ENCODE assay signal across 1 cellular context in the genomic region with DNA sequence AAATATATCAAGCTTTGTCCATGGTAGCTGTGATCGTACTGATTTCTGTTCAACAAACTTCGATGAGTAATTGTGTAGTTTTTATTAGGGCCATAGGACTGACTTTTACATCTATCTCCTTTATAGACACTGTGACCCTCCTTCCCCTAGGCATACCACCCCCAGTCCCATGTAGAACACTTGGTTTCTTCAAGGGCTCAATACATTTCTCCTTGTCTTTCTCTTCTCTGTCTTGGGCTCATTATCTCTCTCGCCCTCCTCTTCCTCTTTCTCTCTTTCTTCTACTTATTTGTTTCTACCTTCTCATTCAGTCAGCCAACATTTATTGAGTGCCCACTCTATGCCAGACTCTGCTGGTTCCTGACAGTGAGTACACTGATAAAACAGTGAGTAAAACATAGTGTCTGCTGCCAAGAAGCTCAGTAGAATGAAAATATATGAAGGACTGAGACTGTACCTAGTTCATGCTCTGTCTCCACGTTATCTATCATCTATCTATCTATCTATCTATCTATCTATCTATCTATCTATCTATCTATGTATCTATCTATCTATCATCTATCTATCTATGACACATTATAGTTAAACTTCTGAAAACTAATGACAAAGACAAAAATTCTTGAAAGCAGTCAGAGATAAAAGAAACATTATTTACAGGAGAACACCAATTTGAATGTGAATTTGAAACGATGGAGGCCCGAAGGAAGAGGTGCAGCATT.
A peak's percentile ranks its signal among the peaks of the same experiment; 100 is the strongest.
TF ChIP-seq lines count a peak whose summit lies in the region.

No MANE protein-coding gene starts in this region.

TF ChIP-seq in K562, 482 proteins besides CTCF, POLR2A, EP300 and RAD21 (continued from another document and continues in another):
- TF ChIP-seq, protein P1, sequence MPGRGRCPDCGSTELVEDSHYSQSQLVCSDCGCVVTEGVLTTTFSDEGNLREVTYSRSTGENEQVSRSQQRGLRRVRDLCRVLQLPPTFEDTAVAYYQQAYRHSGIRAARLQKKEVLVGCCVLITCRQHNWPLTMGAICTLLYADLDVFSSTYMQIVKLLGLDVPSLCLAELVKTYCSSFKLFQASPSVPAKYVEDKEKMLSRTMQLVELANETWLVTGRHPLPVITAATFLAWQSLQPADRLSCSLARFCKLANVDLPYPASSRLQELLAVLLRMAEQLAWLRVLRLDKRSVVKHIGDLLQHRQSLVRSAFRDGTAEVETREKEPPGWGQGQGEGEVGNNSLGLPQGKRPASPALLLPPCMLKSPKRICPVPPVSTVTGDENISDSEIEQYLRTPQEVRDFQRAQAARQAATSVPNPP (IDR thresholded peaks at IDR 0.05; ENCODE audit: borderline replicate concordance, insufficient read depth, insufficient read length), result no peak
- TF ChIP-seq FOXP1 (CRISPR knock-in tag; IDR thresholded peaks at IDR 0.05) (no peak), LARP7 (IDR thresholded peaks at IDR 0.05) (no peak), EWSR1 (IDR thresholded peaks at IDR 0.05; ENCODE audit: borderline replicate concordance, low read depth, partially characterized antibody) (no peak), MYNN (IDR thresholded peaks at IDR 0.05) (no peak), MYNN (CRISPR knock-in tag; IDR thresholded peaks at IDR 0.05) (no peak), MXI1 (IDR thresholded peaks at IDR 0.05; ENCODE audit: low read depth, low read length) (no peak), GATA2 (CRISPR knock-in tag; IDR thresholded peaks at IDR 0.05) (peak; percentile 41; the same call in 1 of the 2 replicates), RAD51 (IDR thresholded peaks at IDR 0.05; ENCODE audit: borderline replicate concordance, low read depth) (no peak), TSC22D4 (tag; IDR thresholded peaks at IDR 0.05) (no peak), KLF13 (tag; IDR thresholded peaks at IDR 0.05; ENCODE audit: borderline replicate concordance, low read depth) (no peak), POLR2B (IDR thresholded peaks at IDR 0.05; ENCODE audit: low read depth, partially characterized antibody) (no peak), ZNF324 (CRISPR knock-in tag; IDR thresholded peaks at IDR 0.05) (no peak), ATF1 (CRISPR knock-in tag; IDR thresholded peaks at IDR 0.05) (no peak), ATF1 (tag; IDR thresholded peaks at IDR 0.05) (peak; percentile 30; the same call in 1 of the 2 replicates), RBM17 (IDR thresholded peaks at IDR 0.05; ENCODE audit: borderline replicate concordance, low read depth, low read length) (no peak), ZNF143 (CRISPR knock-in tag; IDR thresholded peaks at IDR 0.05) (no peak), ZNF121 (CRISPR knock-in tag; conservative IDR thresholded peaks at IDR 0.05) (no peak), FOXJ3 (CRISPR knock-in tag; IDR thresholded peaks at IDR 0.05) (no peak), TBP (optimal IDR thresholded peaks at IDR 0.05; ENCODE audit: low read depth, low read length) (no peak), SAFB (IDR thresholded peaks at IDR 0.05; ENCODE audit: borderline replicate concordance, low read depth, low read length) (no peak), CBFA2T2 (conservative IDR thresholded peaks at IDR 0.05) (no peak), ZNF717 (CRISPR knock-in tag; IDR thresholded peaks at IDR 0.05) (no peak)
- TF ChIP-seq, protein P2, sequence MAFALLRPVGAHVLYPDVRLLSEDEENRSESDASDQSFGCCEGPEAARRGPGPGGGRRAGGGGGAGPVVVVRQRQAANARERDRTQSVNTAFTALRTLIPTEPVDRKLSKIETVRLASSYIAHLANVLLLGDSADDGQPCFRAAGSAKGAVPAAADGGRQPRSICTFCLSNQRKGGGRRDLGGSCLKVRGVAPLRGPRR (CRISPR knock-in tag; IDR thresholded peaks at IDR 0.05), result no peak
- TF ChIP-seq, protein P3, sequence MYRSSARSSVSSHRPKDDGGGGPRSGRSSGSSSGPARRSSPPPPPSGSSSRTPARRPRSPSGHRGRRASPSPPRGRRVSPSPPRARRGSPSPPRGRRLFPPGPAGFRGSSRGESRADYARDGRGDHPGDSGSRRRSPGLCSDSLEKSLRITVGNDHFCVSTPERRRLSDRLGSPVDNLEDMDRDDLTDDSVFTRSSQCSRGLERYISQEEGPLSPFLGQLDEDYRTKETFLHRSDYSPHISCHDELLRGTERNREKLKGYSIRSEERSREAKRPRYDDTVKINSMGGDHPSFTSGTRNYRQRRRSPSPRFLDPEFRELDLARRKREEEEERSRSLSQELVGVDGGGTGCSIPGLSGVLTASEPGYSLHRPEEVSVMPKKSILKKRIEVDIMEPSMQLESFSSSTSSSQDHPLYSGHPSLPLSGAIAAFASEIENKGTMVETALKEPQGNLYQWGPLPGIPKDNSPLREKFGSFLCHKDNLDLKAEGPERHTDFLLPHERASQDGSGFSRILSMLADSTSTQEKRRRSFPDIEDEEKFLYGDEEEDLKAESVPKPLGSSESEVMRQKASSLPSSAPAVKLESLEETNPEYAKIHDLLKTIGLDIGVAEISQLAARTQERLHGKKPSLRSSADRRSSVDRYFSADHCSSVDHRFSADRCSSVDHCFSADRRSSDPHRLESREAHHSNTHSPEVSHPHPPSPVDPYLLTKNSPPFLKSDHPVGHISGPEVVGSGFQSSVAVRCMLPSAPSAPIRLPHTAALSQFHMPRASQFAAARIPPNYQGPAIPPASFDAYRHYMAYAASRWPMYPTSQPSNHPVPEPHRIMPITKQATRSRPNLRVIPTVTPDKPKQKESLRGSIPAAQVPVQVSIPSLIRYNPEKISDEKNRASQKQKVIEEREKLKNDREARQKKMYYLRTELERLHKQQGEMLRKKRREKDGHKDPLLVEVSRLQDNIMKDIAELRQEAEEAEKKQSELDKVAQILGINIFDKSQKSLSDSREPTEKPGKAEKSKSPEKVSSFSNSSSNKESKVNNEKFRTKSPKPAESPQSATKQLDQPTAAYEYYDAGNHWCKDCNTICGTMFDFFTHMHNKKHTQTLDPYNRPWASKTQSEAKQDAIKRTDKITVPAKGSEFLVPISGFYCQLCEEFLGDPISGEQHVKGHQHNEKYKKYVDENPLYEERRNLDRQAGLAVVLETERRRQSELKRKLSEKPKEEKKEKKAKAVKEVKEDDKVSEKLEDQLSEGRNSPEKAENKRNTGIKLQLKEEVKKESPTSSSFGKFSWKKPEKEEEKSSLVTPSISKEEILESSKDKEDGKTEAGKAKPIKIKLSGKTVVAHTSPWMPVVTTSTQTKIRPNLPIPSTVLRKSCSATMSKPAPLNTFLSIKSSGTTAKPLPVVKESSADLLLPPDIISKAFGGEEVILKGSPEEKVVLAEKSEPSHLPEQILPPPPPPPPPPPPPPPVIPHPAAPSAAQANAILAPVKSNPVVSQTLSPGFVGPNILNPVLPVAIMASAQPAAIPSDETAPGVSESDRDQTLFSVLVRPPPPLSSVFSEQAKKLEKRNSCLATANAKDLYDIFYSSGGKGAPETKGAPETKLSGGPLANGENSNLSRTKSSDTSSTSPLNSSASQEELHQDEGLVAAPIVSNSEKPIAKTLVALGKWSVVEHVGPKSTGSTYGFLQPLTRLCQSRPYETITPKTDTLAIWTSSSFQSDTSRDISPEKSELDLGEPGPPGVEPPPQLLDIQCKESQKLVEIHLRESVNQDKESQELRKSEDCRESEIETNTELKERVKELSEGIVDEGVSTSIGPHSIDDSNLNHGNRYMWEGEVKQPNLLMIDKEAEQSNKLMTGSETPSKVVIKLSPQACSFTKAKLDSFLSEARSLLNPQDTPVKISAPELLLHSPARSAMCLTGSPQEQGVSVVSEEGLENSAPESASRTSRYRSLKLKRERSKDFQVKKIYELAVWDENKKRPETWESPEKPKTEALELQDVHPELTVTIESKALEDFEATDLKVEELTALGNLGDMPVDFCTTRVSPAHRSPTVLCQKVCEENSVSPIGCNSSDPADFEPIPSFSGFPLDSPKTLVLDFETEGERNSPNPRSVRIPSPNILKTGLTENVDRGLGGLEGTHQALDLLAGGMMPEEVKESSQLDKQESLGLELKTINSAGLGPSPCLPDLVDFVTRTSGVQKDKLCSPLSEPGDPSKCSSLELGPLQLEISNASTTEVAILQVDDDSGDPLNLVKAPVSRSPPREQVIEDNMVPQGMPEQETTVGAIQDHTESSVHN (IDR thresholded peaks at IDR 0.05; ENCODE audit: borderline replicate concordance in 1 of 2, low read depth in 1 of 2), result no peak
- TF ChIP-seq, protein P4, sequence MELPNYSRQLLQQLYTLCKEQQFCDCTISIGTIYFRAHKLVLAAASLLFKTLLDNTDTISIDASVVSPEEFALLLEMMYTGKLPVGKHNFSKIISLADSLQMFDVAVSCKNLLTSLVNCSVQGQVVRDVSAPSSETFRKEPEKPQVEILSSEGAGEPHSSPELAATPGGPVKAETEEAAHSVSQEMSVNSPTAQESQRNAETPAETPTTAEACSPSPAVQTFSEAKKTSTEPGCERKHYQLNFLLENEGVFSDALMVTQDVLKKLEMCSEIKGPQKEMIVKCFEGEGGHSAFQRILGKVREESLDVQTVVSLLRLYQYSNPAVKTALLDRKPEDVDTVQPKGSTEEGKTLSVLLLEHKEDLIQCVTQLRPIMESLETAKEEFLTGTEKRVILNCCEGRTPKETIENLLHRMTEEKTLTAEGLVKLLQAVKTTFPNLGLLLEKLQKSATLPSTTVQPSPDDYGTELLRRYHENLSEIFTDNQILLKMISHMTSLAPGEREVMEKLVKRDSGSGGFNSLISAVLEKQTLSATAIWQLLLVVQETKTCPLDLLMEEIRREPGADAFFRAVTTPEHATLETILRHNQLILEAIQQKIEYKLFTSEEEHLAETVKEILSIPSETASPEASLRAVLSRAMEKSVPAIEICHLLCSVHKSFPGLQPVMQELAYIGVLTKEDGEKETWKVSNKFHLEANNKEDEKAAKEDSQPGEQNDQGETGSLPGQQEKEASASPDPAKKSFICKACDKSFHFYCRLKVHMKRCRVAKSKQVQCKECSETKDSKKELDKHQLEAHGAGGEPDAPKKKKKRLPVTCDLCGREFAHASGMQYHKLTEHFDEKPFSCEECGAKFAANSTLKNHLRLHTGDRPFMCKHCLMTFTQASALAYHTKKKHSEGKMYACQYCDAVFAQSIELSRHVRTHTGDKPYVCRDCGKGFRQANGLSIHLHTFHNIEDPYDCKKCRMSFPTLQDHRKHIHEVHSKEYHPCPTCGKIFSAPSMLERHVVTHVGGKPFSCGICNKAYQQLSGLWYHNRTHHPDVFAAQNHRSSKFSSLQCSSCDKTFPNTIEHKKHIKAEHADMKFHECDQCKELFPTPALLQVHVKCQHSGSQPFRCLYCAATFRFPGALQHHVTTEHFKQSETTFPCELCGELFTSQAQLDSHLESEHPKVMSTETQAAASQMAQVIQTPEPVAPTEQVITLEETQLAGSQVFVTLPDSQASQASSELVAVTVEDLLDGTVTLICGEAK (IDR thresholded peaks at IDR 0.05), result no peak
- TF ChIP-seq, protein P4 (CRISPR knock-in tag; IDR thresholded peaks at IDR 0.05), result no peak
- TF ChIP-seq, protein P5, sequence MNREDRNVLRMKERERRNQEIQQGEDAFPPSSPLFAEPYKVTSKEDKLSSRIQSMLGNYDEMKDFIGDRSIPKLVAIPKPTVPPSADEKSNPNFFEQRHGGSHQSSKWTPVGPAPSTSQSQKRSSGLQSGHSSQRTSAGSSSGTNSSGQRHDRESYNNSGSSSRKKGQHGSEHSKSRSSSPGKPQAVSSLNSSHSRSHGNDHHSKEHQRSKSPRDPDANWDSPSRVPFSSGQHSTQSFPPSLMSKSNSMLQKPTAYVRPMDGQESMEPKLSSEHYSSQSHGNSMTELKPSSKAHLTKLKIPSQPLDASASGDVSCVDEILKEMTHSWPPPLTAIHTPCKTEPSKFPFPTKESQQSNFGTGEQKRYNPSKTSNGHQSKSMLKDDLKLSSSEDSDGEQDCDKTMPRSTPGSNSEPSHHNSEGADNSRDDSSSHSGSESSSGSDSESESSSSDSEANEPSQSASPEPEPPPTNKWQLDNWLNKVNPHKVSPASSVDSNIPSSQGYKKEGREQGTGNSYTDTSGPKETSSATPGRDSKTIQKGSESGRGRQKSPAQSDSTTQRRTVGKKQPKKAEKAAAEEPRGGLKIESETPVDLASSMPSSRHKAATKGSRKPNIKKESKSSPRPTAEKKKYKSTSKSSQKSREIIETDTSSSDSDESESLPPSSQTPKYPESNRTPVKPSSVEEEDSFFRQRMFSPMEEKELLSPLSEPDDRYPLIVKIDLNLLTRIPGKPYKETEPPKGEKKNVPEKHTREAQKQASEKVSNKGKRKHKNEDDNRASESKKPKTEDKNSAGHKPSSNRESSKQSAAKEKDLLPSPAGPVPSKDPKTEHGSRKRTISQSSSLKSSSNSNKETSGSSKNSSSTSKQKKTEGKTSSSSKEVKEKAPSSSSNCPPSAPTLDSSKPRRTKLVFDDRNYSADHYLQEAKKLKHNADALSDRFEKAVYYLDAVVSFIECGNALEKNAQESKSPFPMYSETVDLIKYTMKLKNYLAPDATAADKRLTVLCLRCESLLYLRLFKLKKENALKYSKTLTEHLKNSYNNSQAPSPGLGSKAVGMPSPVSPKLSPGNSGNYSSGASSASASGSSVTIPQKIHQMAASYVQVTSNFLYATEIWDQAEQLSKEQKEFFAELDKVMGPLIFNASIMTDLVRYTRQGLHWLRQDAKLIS (CRISPR knock-in tag; IDR thresholded peaks at IDR 0.05), result no peak
